Comparison of ENCODE assay signal across 12 cellular contexts in genomic region chr6:41731561-41732086, GRCh38. TPM values are rescaled to one million over a fixed set of nuclear protein-coding genes. Genes with fewer than 3 reads are reported as not detected.
A peak's percentile ranks its signal among the peaks of the same experiment; 100 is the strongest.
DNase-seq lines count a peak whose midpoint lies in the region; ATAC-seq, FAIRE-seq and TF ChIP-seq lines count a peak whose summit lies in the region.
"Had no signal": no experiment of that assay in that cellular context is flagged by ENCODE, and none has a peak within 500 bp of the region (broad histone marks: within the 10 kb centered on the region; RNA-seq: fewer than 3 reads in every experiment).

No MANE protein-coding gene starts in this region.

- no peaks in the 10 kb centered on the region for H3K27me3 ChIP-seq in bronchial epithelial cell (ENCODE audit: control insufficient read depth, insufficient read depth, low read length)
- no peaks in the 10 kb centered on the region for H3K27me3 ChIP-seq in gastrocnemius medialis
- H3K27me3 ChIP-seq in gastroesophageal sphincter, result no peaks in the 10 kb centered on the region
- H3K27me3 ChIP-seq: heart left ventricle had no signal

- H3K9me3 ChIP-seq in gastrocnemius medialis (no peaks in the 10 kb centered on the region), gastroesophageal sphincter (no peaks in the 10 kb centered on the region)
- H3K9me3 ChIP-seq: heart left ventricle had no signal

- ATAC-seq in gastrocnemius medialis, result no peak
- no peak for ATAC-seq in gastroesophageal sphincter
- ATAC-seq: heart left ventricle had no signal

- peaks cover 53% of the 10 kb centered on the region in 2 donors for H3K4me1 ChIP-seq in gastrocnemius medialis
- H3K4me1 ChIP-seq in gastroesophageal sphincter, result peaks cover 0 to 81% (median 14%) of the 10 kb centered on the region in 3 donors

- peak; percentile 18 for TF ChIP-seq POLR2A in GM18951 (IDR thresholded peaks at IDR 0.05; ENCODE audit: extremely low read depth, insufficient read depth, insufficient read length)
- no peak for TF ChIP-seq POLR2A in gastrocnemius medialis (IDR thresholded peaks at IDR 0.05)
- TF ChIP-seq POLR2A in gastroesophageal sphincter (IDR thresholded peaks at IDR 0.05), result no peak

- no peak for TF ChIP-seq EP300 in gastroesophageal sphincter (IDR thresholded peaks at IDR 0.05)

- in situ Hi-C loops in GM18951 (cut with MboI; ENCODE audit: low sequenced_read_pairs, unreplicated experiment), result no loop called here
- in situ Hi-C loops in gastrocnemius medialis (cut with MboI; ENCODE audit: low sequenced_read_pairs in 4 of 4), result no loop called here

- FAIRE-seq in bronchial epithelial cell (lab: Jason Lieb, UNC), result no peak

- H3K36me3 ChIP-seq in bronchial epithelial cell (ENCODE audit: control insufficient read depth, insufficient read depth, low read length) (peaks cover 1% of the 10 kb centered on the region), gastrocnemius medialis (no peaks in the 10 kb centered on the region), gastroesophageal sphincter (peaks cover 0 to 4% of the 10 kb centered on the region in 2 donors)

- WGBS in gastroesophageal sphincter (ENCODE audit: low coverage in 1 of 2), 2 donors, result 67 to 85% methylated on average over 5 of the region's 7 CpGs

- H3K27ac ChIP-seq in gastrocnemius medialis (peak overlapping the region; percentile 97 to 99 (median 98)), gastroesophageal sphincter (no peak overlapping the region)

- peak; percentile 62 for DNase-seq in bronchial epithelial cell (ENCODE audit: low read depth)
- DNase-seq in gastrocnemius medialis, result peak in 1 of 2 donors; percentile 13
- DNase-seq in KG1 (lab: John Stamatoyannopoulos, UW), result no peak
- no peak for DNase-seq in DMS53 (lab: John Stamatoyannopoulos, UW)
- DNase-seq: activated naive CD8-positive, alpha-beta T cell treated with anti-CD3 and anti-CD28 coated beads, Interleukin-2, amount 10 ng/mL, durations not matched to agents 7 days and 5 days; effector CD4-positive, alpha-beta T cell had no signal

- TF ChIP-seq CTCF in bronchial epithelial cell (IDR thresholded peaks at IDR 0.05; ENCODE audit: insufficient read depth, low read length, severe bottlenecking) (no peak), gastrocnemius medialis (IDR thresholded peaks at IDR 0.05 in 4 of 5, conservative IDR thresholded peaks at IDR 0.05 in 1 of 5) (no peak), gastroesophageal sphincter (IDR thresholded peaks at IDR 0.05) (no peak)

- H3K4me3 ChIP-seq in bronchial epithelial cell (ENCODE audit: low read depth, low read length) (no peak overlapping the region), gastrocnemius medialis (peak overlapping the region; percentile 76 to 97 (median 90)), gastroesophageal sphincter (no peak overlapping the region)

- intact Hi-C loops in gastrocnemius medialis (cut with DNase I; ENCODE audit: low total_unique reads), result loop anchor here (5.0 to 10.0 kb wide), 4 partner anchors 659 to 1443 kb away; partner anchors contain the start of genes BICRAL, KLHDC3, MEA1 and NFYA

RNA-seq across cellular contexts. Expression of gene TFEB, which starts 3.8 kb away (rescaled TPM):
- 6.8 and 13.2 TPM in 2 replicates for total RNA-seq in bronchial epithelial cell
- total RNA-seq in gastrocnemius medialis, result 100 to 1,000 TPM in 2 of 4 donors, 10 to 100 TPM in 2; 82.8 to 121 (median 93.3) TPM
- total RNA-seq in gastroesophageal sphincter, result 10 to 100 TPM; 16.6 to 42.8 (median 26.1) TPM

RNA-seq across cellular contexts. Expression of gene PGC, which starts 15.6 kb away (rescaled TPM):
- total RNA-seq in bronchial epithelial cell (not detected in 2 replicates), gastrocnemius medialis (not detected), gastroesophageal sphincter (under 1 TPM in 1 of 4 donors, not detected in 3; 0.62 TPM)
- total RNA-seq: activated CD8-positive, alpha-beta memory T cell treated with anti-CD3 and anti-CD28 coated beads for 36 hours; activated naive CD8-positive, alpha-beta T cell treated with anti-CD3 and anti-CD28 coated beads, Interleukin-2, amount 10 ng/mL, durations not matched to agents 7 days and 5 days; heart left ventricle; LHCN-M2; renal cortical epithelial cell had no signal

RNA-seq across cellular contexts. Expression of gene FRS3, which starts 48.1 kb away (rescaled TPM):
- total RNA-seq in bronchial epithelial cell, result 0.77 and 0.79 TPM in 2 replicates
- 1 to 10 TPM; 2.9 to 6.9 (median 5.5) TPM for total RNA-seq in gastrocnemius medialis
- total RNA-seq in gastroesophageal sphincter, result 1 to 10 TPM; 1.3 to 6.5 (median 4.0) TPM

RNA-seq across cellular contexts. Expression of gene PRICKLE4, which starts 49.0 kb away (rescaled TPM):
- 0.53 and 0.90 TPM in 2 replicates for total RNA-seq in bronchial epithelial cell
- 1 to 10 TPM in 3 of 4 donors, under 1 TPM in 1; 0.59 to 6.2 (median 1.8) TPM for total RNA-seq in gastrocnemius medialis
- total RNA-seq in gastroesophageal sphincter, result 1 to 10 TPM in 3 of 4 donors, under 1 TPM in 1; 0.94 to 5.0 (median 2.3) TPM
- total RNA-seq: activated CD8-positive, alpha-beta memory T cell treated with anti-CD3 and anti-CD28 coated beads for 36 hours; activated naive CD8-positive, alpha-beta T cell treated with anti-CD3 and anti-CD28 coated beads, Interleukin-2, amount 10 ng/mL, durations not matched to agents 7 days and 5 days had no signal

RNA-seq across cellular contexts. Expression of gene TOMM6, which starts 55.9 kb away (rescaled TPM):
- total RNA-seq in bronchial epithelial cell (35.2 and 55.0 TPM in 2 replicates), gastrocnemius medialis (100 to 1,000 TPM; 152 to 186 (median 166) TPM), gastroesophageal sphincter (100 to 1,000 TPM in 1 of 4 donors, 10 to 100 TPM in 3; 74.2 to 120 (median 91.3) TPM)

Comparison
In these comparisons a context has a peak if more than half of its experiments do, and no peak if none do; other contexts are left out.
1. H3K4me3 ChIP-seq: peak in gastrocnemius medialis (4 of 4); none in bronchial epithelial cell (single experiment) and gastroesophageal sphincter (0 of 2).
2. H3K27ac ChIP-seq: peak in gastrocnemius medialis (4 of 4); none in gastroesophageal sphincter (0 of 4).